19 cellular contexts compared by ENCODE assay signal in the genomic region with DNA sequence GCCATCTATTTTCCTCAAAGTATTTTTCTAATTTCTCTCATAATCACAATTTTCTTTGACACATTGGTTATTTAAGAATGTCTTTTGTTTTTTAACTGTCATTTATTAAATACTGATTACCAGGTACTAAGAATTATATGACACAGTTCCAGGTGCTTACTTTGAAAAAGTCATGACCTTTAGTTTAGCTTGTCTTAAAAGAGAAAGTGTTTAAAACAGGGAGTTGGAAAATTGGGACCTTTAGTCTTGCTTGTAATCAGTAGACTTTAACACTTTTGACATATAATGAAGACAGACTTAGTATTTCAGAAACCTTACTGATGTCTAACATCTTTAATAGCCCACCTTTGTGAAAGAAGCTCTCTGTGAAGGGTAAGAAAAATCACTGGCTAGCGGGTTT. TPM values are rescaled to one million over a fixed set of nuclear protein-coding genes. Genes with fewer than 3 reads are reported as not detected.
DNase-seq lines count a peak whose midpoint lies in the region; ATAC-seq, FAIRE-seq and TF ChIP-seq lines count a peak whose summit lies in the region.
"Had no signal": no experiment of that assay in that cellular context is flagged by ENCODE, and none has a peak within 500 bp of the region (broad histone marks: within the 10 kb centered on the region; RNA-seq: fewer than 3 reads in every experiment).

No MANE protein-coding gene starts in this region.

- no peak overlapping the region for H3K27ac ChIP-seq in CD4-positive, CD25-positive, alpha-beta regulatory T cell (ENCODE audit: insufficient read depth, low read length, poor library complexity, severe bottlenecking)
- no peak overlapping the region for H3K27ac ChIP-seq in CD4-positive, alpha-beta T cell (ENCODE audit: low read depth, low read length)
- no peak overlapping the region for H3K27ac ChIP-seq in kidney (ENCODE audit: low read depth in 2 of 2, low read length in 2 of 2)

- POLR2A ChIA-PET in CD4-positive, alpha-beta T cell (lab: Charles Lee): interaction anchor here (0.6 to 2.4 kb wide), 5 partner anchors 14 to 83 kb away, joined by 4 to 7 read pairs (median 5); a partner anchor contains a TSS

- intact Hi-C loops in CD4-positive, alpha-beta T cell (cut with DNase I, micrococcal nuclease): no loop called here
- intact Hi-C loops in kidney (cut with DNase I): no loop called here

- peak overlapping the region; percentile 9 for H3K4me3 ChIP-seq in CD4-positive, CD25-positive, alpha-beta regulatory T cell (ENCODE audit: low read depth, low read length)
- no peak overlapping the region for H3K4me3 ChIP-seq in kidney (ENCODE audit: low read length in 2 of 2)
- H3K4me3 ChIP-seq: GM12878, GM23338 had no signal

- H3K9me3 Mint-ChIP-seq in CD4-positive, CD25-positive, alpha-beta regulatory T cell: peaks cover 0 to 2% (median 0%) of the 10 kb centered on the region in 7 donors
- no peaks in the 10 kb centered on the region for H3K9me3 Mint-ChIP-seq in CD4-positive, alpha-beta T cell
- no peaks in the 10 kb centered on the region for H3K9me3 Mint-ChIP-seq in activated naive CD8-positive, alpha-beta T cell (ENCODE audit: low read depth)
- H3K9me3 Mint-ChIP-seq: GM23338 had no signal

- no peak for TF ChIP-seq CTCF in CD4-positive, alpha-beta T cell (IDR thresholded peaks at IDR 0.05)
- TF ChIP-seq CTCF in kidney (IDR thresholded peaks at IDR 0.05; ENCODE audit: borderline replicate concordance, extremely low read depth, insufficient read depth): no peak

- CTCF ChIA-PET in CD4-positive, alpha-beta T cell (lab: Charles Lee): interaction anchor here (1.0 to 1.5 kb wide), 4 partner anchors 12 to 70 kb away, joined by 3 to 4 read pairs (median 4); no protein-coding TSS in a partner anchor

- peak overlapping the region; percentile 2 to 54 (median 26) for H3K4me3 Mint-ChIP-seq in CD4-positive, CD25-positive, alpha-beta regulatory T cell
- peak overlapping the region; percentile 3 for H3K4me3 Mint-ChIP-seq in CD4-positive, alpha-beta T cell
- H3K4me3 Mint-ChIP-seq in activated naive CD8-positive, alpha-beta T cell: peak overlapping the region; percentile 45
- H3K4me3 Mint-ChIP-seq: GM23338 had no signal

- peaks cover 9% of the 10 kb centered on the region for H3K36me3 ChIP-seq in CD4-positive, CD25-positive, alpha-beta regulatory T cell (ENCODE audit: control insufficient read depth, insufficient read depth, low read length)
- H3K36me3 ChIP-seq in kidney (ENCODE audit: control insufficient read depth in 1 of 2, insufficient read depth in 2 of 2, low read length in 2 of 2): no peaks in the 10 kb centered on the region

- H3K36me3 Mint-ChIP-seq in CD4-positive, CD25-positive, alpha-beta regulatory T cell: peaks cover 26% of the 10 kb centered on the region
- peaks cover 36% of the 10 kb centered on the region for H3K36me3 Mint-ChIP-seq in CD4-positive, alpha-beta T cell (ENCODE audit: low read depth)
- peaks cover 5% of the 10 kb centered on the region for H3K36me3 Mint-ChIP-seq in activated naive CD8-positive, alpha-beta T cell

- peaks cover 28% of the 10 kb centered on the region for H3K4me1 ChIP-seq in CD4-positive, CD25-positive, alpha-beta regulatory T cell (ENCODE audit: control insufficient read depth, insufficient read depth, low read length, poor library complexity, severe bottlenecking)
- no peaks in the 10 kb centered on the region for H3K4me1 ChIP-seq in kidney (ENCODE audit: control insufficient read depth in 1 of 2, insufficient read depth in 1 of 2, low read depth in 1 of 2, low read length in 2 of 2)

- H3K27me3 ChIP-seq in CD4-positive, CD25-positive, alpha-beta regulatory T cell (ENCODE audit: control insufficient read depth, insufficient read depth, low read length): no peaks in the 10 kb centered on the region
- H3K27me3 ChIP-seq in CD4-positive, alpha-beta T cell (ENCODE audit: control insufficient read depth, insufficient read depth, low read length): no peaks in the 10 kb centered on the region

- ATAC-seq in CD4-positive, CD25-positive, alpha-beta regulatory T cell (ENCODE audit: low read depth in 2 of 2): no peak
- no peak for ATAC-seq in CD4-positive, alpha-beta T cell (ENCODE audit: poor library complexity)
- no peak for ATAC-seq in HG03520 (IDR thresholded peaks at IDR 0.05; ENCODE audit: unreplicated experiment)
- ATAC-seq in HG03135 (IDR thresholded peaks at IDR 0.05; ENCODE audit: unreplicated experiment): no peak
- ATAC-seq: GM12878, GM23338, HCT116, Right ventricle myocardium inferior had no signal

- no peak for DNase-seq in CD4-positive, CD25-positive, alpha-beta regulatory T cell
- DNase-seq in CD4-positive, alpha-beta T cell: no peak
- DNase-seq in kidney: no peak
- DNase-seq in GOT3 (lab: John Stamatoyannopoulos, UW): no peak
- DNase-seq: ACHN, C1 segment of cervical spinal cord, DMS153, KG1, NCI-H1105 treated with DMSO at 0.1 percent for 48 hours, NCI-H1694 treated with DMSO at 0.1 percent for 48 hours, NCI-H748 treated with DMSO at 0.1 percent for 48 hours had no signal

- no peaks in the 10 kb centered on the region for H3K9me3 ChIP-seq in CD4-positive, CD25-positive, alpha-beta regulatory T cell (ENCODE audit: control insufficient read depth in 2 of 2, low read length in 2 of 2)
- H3K9me3 ChIP-seq in CD4-positive, alpha-beta T cell (ENCODE audit: control insufficient read depth, low read length): no peaks in the 10 kb centered on the region
- no peaks in the 10 kb centered on the region for H3K9me3 ChIP-seq in kidney (ENCODE audit: control insufficient read depth in 1 of 2, low read length in 2 of 2)

- H3K9ac ChIP-seq in kidney (ENCODE audit: low read length in 2 of 2): no peak overlapping the region

- peak overlapping the region in 2 of 3 donors; percentile 53 to 57 for H3K27ac Mint-ChIP-seq in CD4-positive, CD25-positive, alpha-beta regulatory T cell
- H3K27ac Mint-ChIP-seq in CD4-positive, alpha-beta T cell: peak overlapping the region; percentile 60
- peak overlapping the region; percentile 24 for H3K27ac Mint-ChIP-seq in activated naive CD8-positive, alpha-beta T cell
- H3K27ac Mint-ChIP-seq: GM23338 had no signal

- peak; percentile 52 for FAIRE-seq in kidney (lab: Jason Lieb, UNC)
- FAIRE-seq: GM12878, RCC 7860 had no signal

- H3K4me1 Mint-ChIP-seq in CD4-positive, CD25-positive, alpha-beta regulatory T cell: peaks cover 59 to 76% (median 66%) of the 10 kb centered on the region in 4 donors
- H3K4me1 Mint-ChIP-seq in CD4-positive, alpha-beta T cell (ENCODE audit: low read depth): peaks cover 69% of the 10 kb centered on the region
- H3K4me1 Mint-ChIP-seq in activated naive CD8-positive, alpha-beta T cell (ENCODE audit: low read depth): peaks cover 63% of the 10 kb centered on the region

- no peaks in the 10 kb centered on the region for H3K27me3 Mint-ChIP-seq in CD4-positive, CD25-positive, alpha-beta regulatory T cell
- H3K27me3 Mint-ChIP-seq in CD4-positive, alpha-beta T cell: no peaks in the 10 kb centered on the region
- H3K27me3 Mint-ChIP-seq in activated naive CD8-positive, alpha-beta T cell: no peaks in the 10 kb centered on the region

RNA-seq across cellular contexts. Expression of a gene that starts 19.2 kb away (rescaled TPM):
- total RNA-seq in CD4-positive, CD25-positive, alpha-beta regulatory T cell: 27.5 TPM
- 10 to 100 TPM; 60.7 to 73.4 (median 66.5) TPM for polyA plus RNA-seq in CD4-positive, CD25-positive, alpha-beta regulatory T cell
- 10 to 100 TPM in 1 of 2 experiments, 1 to 10 TPM in 1; 9.5 to 12.6 TPM for total RNA-seq in CD4-positive, alpha-beta T cell
- 38.6 TPM for total RNA-seq in kidney
- 35.8 TPM for polyA plus RNA-seq in kidney (ENCODE audit: insufficient read depth, low read depth, low replicate concordance)
